Comparison of ENCODE assay signal across 17 cellular contexts in the genomic region with DNA sequence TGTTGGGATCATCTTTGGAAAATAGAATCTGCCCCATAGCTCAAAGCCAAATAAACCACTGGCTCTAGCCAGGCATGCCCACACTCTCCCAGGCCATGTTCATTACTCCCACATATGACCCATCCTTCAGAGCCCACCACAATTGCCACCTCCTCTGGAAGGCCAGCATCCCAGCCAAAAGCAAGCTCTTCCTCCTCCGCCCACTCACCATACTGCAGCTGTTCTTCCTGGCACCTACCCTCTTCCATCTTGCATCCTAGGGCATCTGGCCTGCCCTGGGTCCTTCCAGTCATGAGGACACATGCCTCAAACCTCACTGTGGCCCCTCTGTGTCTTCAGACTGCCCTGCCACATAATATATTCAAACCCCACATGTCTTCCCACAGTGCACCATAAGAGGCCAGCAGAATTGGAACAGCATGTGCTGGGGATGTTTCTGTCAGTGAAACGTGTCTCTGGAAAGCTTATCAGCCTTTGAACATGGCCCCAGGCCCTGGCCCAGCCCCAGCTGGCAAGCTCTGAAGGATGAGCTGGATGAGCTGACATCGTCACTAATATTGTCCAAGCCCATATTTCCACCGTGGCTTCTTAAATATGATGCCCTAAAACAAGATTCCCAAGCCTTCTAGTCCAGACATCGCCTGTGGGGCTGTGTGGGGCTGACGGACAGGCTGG.
DNase-seq lines count a peak whose midpoint lies in the region; ATAC-seq and TF ChIP-seq lines count a peak whose summit lies in the region.
"Had no signal": no experiment of that assay in that cellular context is flagged by ENCODE, and none has a peak within 500 bp of the region (broad histone marks: within the 10 kb centered on the region; RNA-seq: fewer than 3 reads in every experiment).

No MANE protein-coding gene starts in this region.

- peaks cover 3% of the 10 kb centered on the region for H3K27me3 Mint-ChIP-seq in endothelial cell (ENCODE audit: unreplicated experiment)
- peaks cover 5% of the 10 kb centered on the region for H3K27me3 Mint-ChIP-seq in activated T-helper 1 cell treated with anti-CD3 and anti-CD28 coated beads, Interleukin-12 subunit alpha, Interleukin-12 subunit beta, Interleukin-2, Interleukin-4 antibody, amounts not matched to agents 30 ng/mL and 10 ng/mL and 1 ng/mL, durations not matched to agents 14 hours and 24 hours and 36 hours (ENCODE audit: insufficient read depth)
- H3K27me3 Mint-ChIP-seq in activated naive CD8-positive, alpha-beta T cell treated with anti-CD3 and anti-CD28 coated beads for 36 hours = no peaks in the 10 kb centered on the region

- no peak overlapping the region for H3K27ac ChIP-seq in right cardiac atrium (ENCODE audit: low read length)
- H3K27ac ChIP-seq: PC-9 had no signal

- peaks cover 6% of the 10 kb centered on the region for H3K4me1 ChIP-seq in right cardiac atrium (ENCODE audit: control insufficient read depth, insufficient read depth, low read length)

- H3K4me3 ChIP-seq in right cardiac atrium (ENCODE audit: low read length) = no peak overlapping the region
- H3K4me3 ChIP-seq: PC-9 had no signal

- no peak for TF ChIP-seq CTCF in endothelial cell (IDR thresholded peaks at IDR 0.05; ENCODE audit: unreplicated experiment)

- ATAC-seq in Right ventricle myocardium superior (ENCODE audit: poor library complexity) = peak; percentile 31
- ATAC-seq in right cardiac atrium = peak; percentile 70 to 76
- ATAC-seq in HG02938 (IDR thresholded peaks at IDR 0.05; ENCODE audit: unreplicated experiment) = no peak

- no peaks in the 10 kb centered on the region for H3K9me3 ChIP-seq in right cardiac atrium (ENCODE audit: control insufficient read depth, low read length)

- DNase-seq in Right ventricle myocardium superior (no peak), cardiac septum (ENCODE audit: low spot score) (no peak), endothelial cell (ENCODE audit: low spot score) (no peak), right cardiac atrium (peak; percentile 45 to 78 (median 76))
- DNase-seq in activated T-helper 1 cell treated with anti-CD3 and anti-CD28 coated beads, Interleukin-12 subunit alpha, Interleukin-12 subunit beta, Interleukin-2, Interleukin-4 antibody, amounts not matched to agents 30 ng/mL and 10 ng/mL and 1 ng/mL, durations not matched to agents 14 hours and 24 hours and 36 hours (ENCODE audit: low spot score) = no peak
- DNase-seq in activated naive CD8-positive, alpha-beta T cell treated with anti-CD3 and anti-CD28 coated beads for 36 hours = no peak
- no peak for DNase-seq in activated naive CD4-positive, alpha-beta T cell (lab: John Stamatoyannopoulos, UW)
- DNase-seq: DMS153, EL, Kasumi-1, NCI-H1930, NCI-H2171, NCI-H748 treated with DMSO at 0.1 percent for 48 hours, PC-9 had no signal

- no peaks in the 10 kb centered on the region for H3K27me3 ChIP-seq in right cardiac atrium (ENCODE audit: control insufficient read depth, insufficient read depth)

- WGBS in right cardiac atrium = 52% methylated on average over 6 of the region's 6 CpGs

- H3K27ac Mint-ChIP-seq in endothelial cell (ENCODE audit: unreplicated experiment) = no peak overlapping the region
- H3K27ac Mint-ChIP-seq in activated T-helper 1 cell treated with anti-CD3 and anti-CD28 coated beads, Interleukin-12 subunit alpha, Interleukin-12 subunit beta, Interleukin-2, Interleukin-4 antibody, amounts not matched to agents 30 ng/mL and 10 ng/mL and 1 ng/mL, durations not matched to agents 14 hours and 24 hours and 36 hours = no peak overlapping the region
- H3K27ac Mint-ChIP-seq in activated naive CD8-positive, alpha-beta T cell treated with anti-CD3 and anti-CD28 coated beads for 36 hours = no peak overlapping the region
- H3K27ac Mint-ChIP-seq: IgD-negative memory B cell had no signal

- peaks cover 8% of the 10 kb centered on the region for H3K4me1 Mint-ChIP-seq in endothelial cell (ENCODE audit: unreplicated experiment)
- no peaks in the 10 kb centered on the region for H3K4me1 Mint-ChIP-seq in activated T-helper 1 cell treated with anti-CD3 and anti-CD28 coated beads, Interleukin-12 subunit alpha, Interleukin-12 subunit beta, Interleukin-2, Interleukin-4 antibody, amounts not matched to agents 30 ng/mL and 10 ng/mL and 1 ng/mL, durations not matched to agents 14 hours and 24 hours and 36 hours (ENCODE audit: low read depth)
- no peaks in the 10 kb centered on the region for H3K4me1 Mint-ChIP-seq in activated naive CD8-positive, alpha-beta T cell treated with anti-CD3 and anti-CD28 coated beads for 36 hours
- H3K4me1 Mint-ChIP-seq: CD14-positive monocyte, IgD-negative memory B cell had no signal

- H3K36me3 Mint-ChIP-seq in endothelial cell (ENCODE audit: low read depth, unreplicated experiment) = peaks cover 3% of the 10 kb centered on the region
- H3K36me3 Mint-ChIP-seq in activated T-helper 1 cell treated with anti-CD3 and anti-CD28 coated beads, Interleukin-12 subunit alpha, Interleukin-12 subunit beta, Interleukin-2, Interleukin-4 antibody, amounts not matched to agents 30 ng/mL and 10 ng/mL and 1 ng/mL, durations not matched to agents 14 hours and 24 hours and 36 hours (ENCODE audit: low read depth) = no peaks in the 10 kb centered on the region
- H3K36me3 Mint-ChIP-seq in activated naive CD8-positive, alpha-beta T cell treated with anti-CD3 and anti-CD28 coated beads for 36 hours = no peaks in the 10 kb centered on the region
- H3K36me3 Mint-ChIP-seq: CD14-positive monocyte, IgD-negative memory B cell had no signal

- intact Hi-C loops in Right ventricle myocardium superior (cut with DNase I) = no loop called here
- intact Hi-C loops in cardiac septum (cut with DNase I) = no loop called here
- intact Hi-C loops in right cardiac atrium (cut with DNase I) = no loop called here
- intact Hi-C loops in activated T-helper 1 cell treated with anti-CD3 and anti-CD28 coated beads, Interleukin-12 subunit alpha, Interleukin-12 subunit beta, Interleukin-2, Interleukin-4 antibody, amounts not matched to agents 30 ng/mL and 10 ng/mL and 1 ng/mL, durations not matched to agents 14 hours and 24 hours and 36 hours (cut with micrococcal nuclease) = no loop called here

- H3K9me3 Mint-ChIP-seq in endothelial cell (ENCODE audit: unreplicated experiment) = no peaks in the 10 kb centered on the region
- H3K9me3 Mint-ChIP-seq in activated T-helper 1 cell treated with anti-CD3 and anti-CD28 coated beads, Interleukin-12 subunit alpha, Interleukin-12 subunit beta, Interleukin-2, Interleukin-4 antibody, amounts not matched to agents 30 ng/mL and 10 ng/mL and 1 ng/mL, durations not matched to agents 14 hours and 24 hours and 36 hours = no peaks in the 10 kb centered on the region
- H3K9me3 Mint-ChIP-seq in activated naive CD8-positive, alpha-beta T cell treated with anti-CD3 and anti-CD28 coated beads for 36 hours = no peaks in the 10 kb centered on the region

- peak overlapping the region; percentile 26 for H3K4me3 Mint-ChIP-seq in endothelial cell (ENCODE audit: unreplicated experiment)
- no peak overlapping the region for H3K4me3 Mint-ChIP-seq in activated T-helper 1 cell treated with anti-CD3 and anti-CD28 coated beads, Interleukin-12 subunit alpha, Interleukin-12 subunit beta, Interleukin-2, Interleukin-4 antibody, amounts not matched to agents 30 ng/mL and 10 ng/mL and 1 ng/mL, durations not matched to agents 14 hours and 24 hours and 36 hours
- no peak overlapping the region for H3K4me3 Mint-ChIP-seq in activated naive CD8-positive, alpha-beta T cell treated with anti-CD3 and anti-CD28 coated beads for 36 hours
- H3K4me3 Mint-ChIP-seq: CD14-positive monocyte, IgD-negative memory B cell had no signal

Comparison
In these comparisons a context has a peak if more than half of its experiments do, and no peak if none do; other contexts are left out.
1. DNase-seq: peak in right cardiac atrium (3 of 3); none in Right ventricle myocardium superior (single experiment), cardiac septum (single experiment), endothelial cell (single experiment), activated T-helper 1 cell treated with anti-CD3 and anti-CD28 coated beads, Interleukin-12 subunit alpha, Interleukin-12 subunit beta, Interleukin-2, Interleukin-4 antibody, amounts not matched to agents 30 ng/mL and 10 ng/mL and 1 ng/mL, durations not matched to agents 14 hours and 24 hours and 36 hours (single experiment), activated naive CD8-positive, alpha-beta T cell treated with anti-CD3 and anti-CD28 coated beads for 36 hours (single experiment) and activated naive CD4-positive, alpha-beta T cell (0 of 4).